ENCODE assay signal across 9 cellular contexts in genomic region chr20:63379872-63380271, GRCh38. TPM values are rescaled to one million over a fixed set of nuclear protein-coding genes. Genes with fewer than 3 reads are reported as not detected.
DNase-seq lines count a peak whose midpoint lies in the region; ATAC-seq, FAIRE-seq and TF ChIP-seq lines count a peak whose summit lies in the region.
"Not testable (repeated sequence)": the region's sequence is repeated elsewhere in the genome, so short reads cannot be mapped to it uniquely, and the experiment has no call there.
"Had no signal": no experiment of that assay in that cellular context is flagged by ENCODE, and none has a peak within 500 bp of the region (broad histone marks: within the 10 kb centered on the region; RNA-seq: fewer than 3 reads in every experiment).

No MANE protein-coding gene starts in this region.

- not testable (repeated sequence) for H3K9me3 ChIP-seq in K562 (replicated peaks; ENCODE audit: control insufficient read depth, insufficient read depth, low read depth, low read length); neuronal stem cell (replicated peaks in 1 of 2; ENCODE audit: control insufficient read depth in 2 of 2, insufficient read depth in 1 of 2, low read depth in 1 of 2, low read length in 2 of 2)

- not testable (repeated sequence) for H3K27ac ChIP-seq in K562 (ENCODE audit: extremely low read depth, low read depth, low read length); neuronal stem cell (replicated peaks; ENCODE audit: low read length)

- not testable (repeated sequence) for H3K79me1 ChIP-seq in neuronal stem cell (ENCODE audit: low read depth, low read length)

- not testable (repeated sequence) for H2BK120ac ChIP-seq in neuronal stem cell (ENCODE audit: low read depth, low read length)

- TF ChIP-seq POLR2A in GM12891 (IDR thresholded peaks at IDR 0.05; ENCODE audit: low read depth, low read length); K562 (conservative IDR thresholded peaks at IDR 0.05): not testable (repeated sequence)

- WGBS in K562 (ENCODE audit: insufficient coverage, low coverage, missing lambda C conversion rate): under 1% methylated on average over 9 of the region's 9 CpGs
- no CpG with 5 or more reads among the region's 9 CpGs for WGBS in neuronal stem cell (ENCODE audit: extremely low coverage in 2 of 2, insufficient read length in 2 of 2, insufficient replicate concordance in 1 of 2), 2 donors

- TF ChIP-seq RAD21 in K562 (CRISPR knock-in tag; conservative IDR thresholded peaks at IDR 0.05 in 1 of 2, IDR thresholded peaks at IDR 0.05 in 1 of 2): not testable (repeated sequence)

- not testable (repeated sequence) for H3K9me1 ChIP-seq in K562 (ENCODE audit: control insufficient read depth, insufficient read depth, low read length)

- not testable (repeated sequence) for H4K91ac ChIP-seq in neuronal stem cell (ENCODE audit: low read depth, low read length, poor library complexity)

- FAIRE-seq in GM12891 (lab: Jason Lieb, UNC) (peak; percentile 91), HTR-8/SVneo (lab: Jason Lieb, UNC) (peak; percentile 98), K562 (lab: Jason Lieb, UNC) (peak; percentile 93)

- not testable (repeated sequence) for H2BK12ac ChIP-seq in neuronal stem cell (ENCODE audit: low read length)

- not testable (repeated sequence) for H2AFZ ChIP-seq in K562 (ENCODE audit: low read depth, low read length); neuronal stem cell (ENCODE audit: low read length)

- not testable (repeated sequence) for TF ChIP-seq CTCF in K562 (IDR thresholded peaks at IDR 0.05 in 2 of 3, conservative IDR thresholded peaks at IDR 0.05 in 1 of 3; ENCODE audit: insufficient read depth in 2 of 3, low read depth in 1 of 3, low read length in 3 of 3); fibroblast of mammary gland (conservative IDR thresholded peaks at IDR 0.05; ENCODE audit: control insufficient read depth, insufficient read depth, low read depth, low read length)

- in situ Hi-C loops in SK-MEL-5 (cut with HindIII; ENCODE audit: low pct_unique_long_range_greater_than_20kb, low sequenced_read_pairs); K562 (cut with MboI): not testable (repeated sequence)

- not testable (repeated sequence) for H2AK5ac ChIP-seq in neuronal stem cell (ENCODE audit: low read depth, low read length)

- H4K8ac ChIP-seq in neuronal stem cell (ENCODE audit: low read depth, low read length): not testable (repeated sequence)

- POLR2A ChIA-PET in K562 (lab: Yijun Ruan, JAX): not testable (repeated sequence)

- CTCF ChIA-PET in K562 (lab: Yijun Ruan, JAX; ENCODE audit: low intra/inter-chr PET ratio): not testable (repeated sequence)

- BruUV-seq in K562 (replicated peaks; lab: Mats Ljungman, UMichigan): not testable (repeated sequence)

- H3K36me3 ChIP-seq in K562 (ENCODE audit: control insufficient read depth, insufficient read depth, low read length); neuronal stem cell (replicated peaks in 1 of 2; ENCODE audit: control insufficient read depth in 2 of 2, insufficient read depth in 2 of 2, low read length in 2 of 2): not testable (repeated sequence)

- peaks cover 0 to 41% of the 10 kb centered on the region in 2 experiments; a peak in 2 of 5 replicates for H3K27me3 ChIP-seq in K562 (ENCODE audit: control insufficient read depth in 2 of 2, insufficient read depth in 2 of 2, low read length in 2 of 2)
- H3K27me3 ChIP-seq in neuronal stem cell (ENCODE audit: control insufficient read depth in 3 of 3, insufficient read depth in 3 of 3, low read depth in 1 of 3, low read length in 3 of 3): not testable (repeated sequence)

- H3K23ac ChIP-seq in neuronal stem cell (ENCODE audit: low read depth, low read length, poor library complexity): not testable (repeated sequence)

- H3K4me3 ChIP-seq in K562; fibroblast of mammary gland (ENCODE audit: control insufficient read depth, low read depth, low read length); neuronal stem cell (ENCODE audit: low read length in 2 of 2): not testable (repeated sequence)

- TF ChIP-seq EP300 in K562 (IDR thresholded peaks at IDR 0.05; ENCODE audit: low read length): not testable (repeated sequence)

- H3K4me1 ChIP-seq in K562 (replicated peaks in 1 of 2; ENCODE audit: control insufficient read depth in 2 of 2, insufficient read depth in 2 of 2, low read length in 2 of 2): not testable (repeated sequence)
- peaks cover 19 to 49% of the 10 kb centered on the region in 2 donors for H3K4me1 ChIP-seq in neuronal stem cell (ENCODE audit: control insufficient read depth in 2 of 2, insufficient read depth in 1 of 2, low read depth in 1 of 2, low read length in 2 of 2)

- H2BK15ac ChIP-seq in neuronal stem cell (ENCODE audit: low read length): not testable (repeated sequence)

- intact Hi-C loops in K562 (cut with micrococcal nuclease): loop anchor here (2.0 to 5.0 kb wide), 3 partner anchors 69 to 198 kb away; no protein-coding TSS in a partner anchor

- not testable (repeated sequence) for DNase-seq in GM12891 (ENCODE audit: insufficient read length, low spot score); HTR-8/SVneo (ENCODE audit: insufficient read length, low spot score); neuronal stem cell (ENCODE audit: low spot score)
- DNase-seq in SK-MEL-5 (ENCODE audit: low read depth, low spot score): peak; percentile 41
- DNase-seq in K562 (ENCODE audit: extremely low read depth in 1 of 4, low spot score in 3 of 4): peak in 1 of 4 experiments; percentile 36
- DNase-seq in fibroblast of mammary gland (ENCODE audit: low read depth): peak; percentile 7

- H3K79me2 ChIP-seq in K562 (ENCODE audit: control insufficient read depth, insufficient read depth, low read length): not testable (repeated sequence)

- not testable (repeated sequence) for H3K4me2 ChIP-seq in K562 (ENCODE audit: insufficient read depth, low read length); neuronal stem cell (ENCODE audit: insufficient read depth, low read length, poor library complexity, severe bottlenecking)

- peak; percentile 58 for ATAC-seq in K562

- not testable (repeated sequence) for H4K20me1 ChIP-seq in K562 (replicated peaks; ENCODE audit: control insufficient read depth, insufficient read depth, low read length)

- not testable (repeated sequence) for H3K14ac ChIP-seq in neuronal stem cell (ENCODE audit: low read length)

- H3K18ac ChIP-seq in neuronal stem cell (ENCODE audit: low read length): not testable (repeated sequence)

- not testable (repeated sequence) for H2BK5ac ChIP-seq in neuronal stem cell (ENCODE audit: low read length)

- H3K4ac ChIP-seq in neuronal stem cell (ENCODE audit: low read length): not testable (repeated sequence)

- not testable (repeated sequence) for H3K9ac ChIP-seq in K562 (ENCODE audit: insufficient read depth in 1 of 2, low read depth in 2 of 2, low read length in 2 of 2)
- peak overlapping the region; percentile 37 for H3K9ac ChIP-seq in neuronal stem cell (ENCODE audit: low read depth, low read length, poor library complexity)

TF ChIP-seq in K562, 482 proteins besides CTCF, POLR2A, EP300 and RAD21:
- peak; percentile 22 for TF ChIP-seq FOS (IDR thresholded peaks at IDR 0.05; ENCODE audit: extremely low read depth, insufficient read length)
- TF ChIP-seq SPI1 (IDR thresholded peaks at IDR 0.05; ENCODE audit: borderline replicate concordance, low read depth, low read length): peak; percentile 21; the same call in 1 of the 2 replicates
- TF ChIP-seq, protein P1, sequence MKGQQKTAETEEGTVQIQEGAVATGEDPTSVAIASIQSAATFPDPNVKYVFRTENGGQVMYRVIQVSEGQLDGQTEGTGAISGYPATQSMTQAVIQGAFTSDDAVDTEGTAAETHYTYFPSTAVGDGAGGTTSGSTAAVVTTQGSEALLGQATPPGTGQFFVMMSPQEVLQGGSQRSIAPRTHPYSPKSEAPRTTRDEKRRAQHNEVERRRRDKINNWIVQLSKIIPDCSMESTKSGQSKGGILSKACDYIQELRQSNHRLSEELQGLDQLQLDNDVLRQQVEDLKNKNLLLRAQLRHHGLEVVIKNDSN (CRISPR knock-in tag; IDR thresholded peaks at IDR 0.05): peak; percentile 31; the same call in 1 of the 2 replicates

RNA-seq across cellular contexts. Expression of gene CHRNA4, which starts 18.7 kb away (rescaled TPM):
- polyA plus RNA-seq in GM12891 (2012; ENCODE audit: low read depth, missing spikeins): 0.41 TPM
- not detected in 2 replicates for total RNA-seq in SK-MEL-5 (2014; rRNA removed; shearing (Covaris generic))
- polyA plus RNA-seq in SK-MEL-5 (2015; cell fraction: cytosol; rRNA removed): not detected in 2 replicates
- polyA plus RNA-seq in SK-MEL-5 (2015; cell fraction: nucleus; rRNA removed): not detected in 2 replicates
- total RNA-seq in K562 (2011; cell fraction: chromatin; rRNA removed; ENCODE audit: low replicate concordance): not detected in 2 replicates
- not detected in 2 replicates for total RNA-seq in K562 (2011; cell fraction: nucleolus; rRNA removed)
- total RNA-seq in K562 (2011; cell fraction: nucleoplasm; rRNA removed): not detected in 2 replicates
- not detected in 2 replicates for total RNA-seq in K562 (2014; rRNA removed)
- not detected in 2 replicates for total RNA-seq in K562 (2014; rRNA removed; fragmentation: Illumina TruSeq; extraction: Trizol)
- total RNA-seq in K562 (2015; rRNA removed; fragmentation: Illumina TruSeq; extraction: Trizol): not detected in 2 replicates
- total RNA-seq in K562 (2021): 0.02 TPM in 1 of 2 replicates, not detected in the other
- not detected in 2 replicates for polyA plus RNA-seq in K562 (2011; rRNA removed)
- polyA plus RNA-seq in K562 (2011; cell fraction: cytosol; rRNA removed): not detected in 2 replicates
- not detected in 2 replicates for polyA plus RNA-seq in K562 (2011; cell fraction: nucleus; rRNA removed)
- polyA plus RNA-seq in K562 (2012): not detected in 2 replicates
- not detected in 2 replicates for polyA plus RNA-seq in K562 (2014; fragmentation: Illumina TruSeq; extraction: Trizol)
- polyA plus RNA-seq in K562 (2014; fragmentation: Nextera tagmentation; extraction: Ambion mirVana): not detected
- not detected in 2 replicates for polyA plus RNA-seq in K562 (2014; rRNA removed)
- polyA minus RNA-seq in K562 (2011; rRNA and poly(A)+ RNA removed): not detected in 2 replicates
- not detected in 2 replicates for polyA minus RNA-seq in K562 (2011; cell fraction: cytosol; rRNA and poly(A)+ RNA removed)
- not detected in 2 replicates for polyA minus RNA-seq in K562 (2011; cell fraction: nucleus; rRNA and poly(A)+ RNA removed)
- polyA plus RNA-seq in neuronal stem cell (2013, experiment 1 of 2): 0.29 TPM
- polyA plus RNA-seq in neuronal stem cell (2013, experiment 2 of 2): 0.19 TPM
- total RNA-seq: CD4-positive, alpha-beta T cell; GM23248 had no signal
- polyA plus RNA-seq: BJ, GM23248 had no signal
